In the genomic region with DNA sequence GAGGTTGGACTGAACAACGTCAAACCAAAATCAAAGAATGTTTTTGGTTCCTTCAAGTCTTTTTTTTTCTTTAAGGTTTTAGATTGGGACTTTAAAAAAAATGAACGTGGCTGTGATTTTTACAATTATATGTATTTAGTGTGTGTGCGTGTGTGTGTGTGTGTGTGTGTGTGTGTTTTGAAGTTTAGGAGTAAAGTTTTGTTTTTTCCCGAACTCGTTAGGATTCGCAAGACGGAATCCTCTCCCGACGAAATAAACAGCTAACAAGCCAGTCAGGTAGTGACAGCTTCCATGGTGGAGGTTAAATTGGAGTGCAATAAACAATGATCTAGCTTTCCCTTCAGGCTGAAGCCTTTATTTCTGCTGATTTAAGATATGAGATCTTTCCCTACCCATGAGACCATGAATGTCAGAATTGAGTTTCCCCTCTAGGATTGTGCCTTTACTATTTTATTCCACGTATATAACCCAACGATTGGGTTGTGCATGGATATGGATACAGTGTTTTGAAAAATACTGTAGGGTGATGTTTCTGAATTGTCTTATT, we compare ENCODE assay signal across 8 cellular contexts. TPM values are rescaled to one million over a fixed set of nuclear protein-coding genes. Genes with fewer than 3 reads are reported as not detected.
DNase-seq lines count a peak whose midpoint lies in the region; ATAC-seq and TF ChIP-seq lines count a peak whose summit lies in the region.

No MANE protein-coding gene starts in this region.

- no peaks in the 10 kb centered on the region for H3K36me3 ChIP-seq in testis (ENCODE audit: low read depth, missing control alignments)

- DNase-seq in AG09309 (ENCODE audit: low read depth) (no peak), HL-60 (ENCODE audit: low read depth in 1 of 2, low spot score in 1 of 2) (no peak), testis (no peak), 8988T (no peak)

- H3K9me3 ChIP-seq in testis: no peaks in the 10 kb centered on the region

- intact Hi-C loops in testis (cut with DNase I; ENCODE audit: low total_unique reads): no loop called here

- H3K27me3 ChIP-seq in HL-60 (ENCODE audit: insufficient read depth, poor library complexity, severe bottlenecking) (no peaks in the 10 kb centered on the region), layer of hippocampus (ENCODE audit: control insufficient read depth, insufficient read depth, low read length) (no peaks in the 10 kb centered on the region), testis (no peaks in the 10 kb centered on the region)

- WGBS in testis, 2 donors: 5 to 9% methylated on average over 11 of the region's 11 CpGs

- no peak for TF ChIP-seq POLR2A in testis (IDR thresholded peaks at IDR 0.05)

- peak overlapping the region; percentile 8 for H3K27ac ChIP-seq in HL-60 (replicated peaks)
- H3K27ac ChIP-seq in angular gyrus (ENCODE audit: low read depth, low read length): peak overlapping the region; percentile 44
- peak overlapping the region; percentile 4 for H3K27ac ChIP-seq in layer of hippocampus (ENCODE audit: low read depth, low read length)
- peak overlapping the region; percentile 83 to 91 for H3K27ac ChIP-seq in testis

- TF ChIP-seq CTCF in AG09309 (IDR thresholded peaks at IDR 0.05; ENCODE audit: control insufficient read depth, insufficient read depth, low read depth, low read length, missing control alignments) (no peak), HL-60 (IDR thresholded peaks at IDR 0.05; ENCODE audit: insufficient read depth, low read length) (no peak), testis (IDR thresholded peaks at IDR 0.05) (no peak)

- peak overlapping the region; percentile 52 for H3K4me3 ChIP-seq in AG09309 (ENCODE audit: control insufficient read depth, low read depth, low read length)
- peak overlapping the region; percentile 86 for H3K4me3 ChIP-seq in HL-60 (replicated peaks; ENCODE audit: insufficient read depth, low read length)
- H3K4me3 ChIP-seq in testis: peak overlapping the region; percentile 83 to 88

- H3K4me1 ChIP-seq in testis: peaks cover 12% of the 10 kb centered on the region

- no peak for ATAC-seq in HG03432 (IDR thresholded peaks at IDR 0.05; ENCODE audit: unreplicated experiment)
- no peak for ATAC-seq in esophagus mucosa

RNA-seq across cellular contexts. Expression of a gene that starts 1.2 kb away (rescaled TPM):
- total RNA-seq in testis (10 to 100 TPM; 66.5 to 74.8 TPM), esophagus mucosa (3.9 TPM)
- 14.5 TPM for polyA plus RNA-seq in testis (ENCODE audit: insufficient read depth, low read depth, low replicate concordance)

Comparison
In these comparisons a context has a peak if more than half of its experiments do, and no peak if none do; other contexts are left out.
1. H3K27ac ChIP-seq: peak in every context shown above with its lines; median percentile 87 in testis; 44 in angular gyrus; 8 in HL-60; 4 in layer of hippocampus.
2. RNA of a gene that starts 1.2 kb away (total RNA-seq): 66.5 to 74.8 TPM in testis; 3.9 TPM in esophagus mucosa (single experiment); every median in the first group is over 10 times any median in the second.
3. Peak in every context shown above with its lines, with median percentiles within 50 percentile points of each other: H3K4me3 ChIP-seq.